12 cellular contexts compared by ENCODE assay signal in the genomic region with DNA sequence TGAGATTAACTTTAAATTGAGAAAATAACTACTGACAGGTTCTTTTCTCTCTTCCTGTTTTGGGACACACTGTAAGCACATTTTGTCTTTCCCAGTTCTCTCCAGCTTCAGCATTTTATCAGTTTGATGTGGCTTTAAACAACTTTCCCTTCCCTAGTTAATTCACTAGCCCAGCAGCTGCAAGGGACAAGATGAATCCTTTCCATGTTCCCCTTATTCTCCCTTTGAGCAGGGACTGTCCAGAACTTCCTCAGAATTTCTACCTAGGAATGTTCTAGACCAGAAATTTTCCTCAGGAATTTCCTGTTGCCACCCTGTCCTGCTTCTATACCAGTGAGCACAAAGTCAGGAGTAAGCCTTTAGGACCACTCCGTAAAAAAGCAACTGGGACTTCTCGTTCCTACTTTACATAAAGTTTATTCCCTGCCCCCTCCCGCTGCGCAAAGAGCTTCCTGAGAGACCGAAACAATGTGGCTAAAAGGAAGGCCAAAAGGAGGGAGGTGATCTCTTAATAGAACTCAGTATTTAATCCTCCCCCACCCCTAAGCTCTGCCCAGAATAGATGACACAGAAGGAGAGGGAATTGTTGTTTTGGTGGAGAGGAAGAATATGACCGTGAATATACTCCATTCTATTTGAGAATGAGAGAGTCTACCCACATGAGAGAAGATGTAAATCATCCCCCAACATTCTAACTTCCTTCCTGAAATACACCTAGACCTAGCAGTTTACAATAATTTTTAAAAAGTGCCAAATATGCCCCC.
DNase-seq lines count a peak whose midpoint lies in the region; ATAC-seq, FAIRE-seq and TF ChIP-seq lines count a peak whose summit lies in the region.
"Had no signal": no experiment of that assay in that cellular context is flagged by ENCODE, and none has a peak within 500 bp of the region (broad histone marks: within the 10 kb centered on the region; RNA-seq: fewer than 3 reads in every experiment).

No MANE protein-coding gene starts in this region.

- H3K4ac ChIP-seq in H9 (ENCODE audit: low read depth, low read length), result no peak overlapping the region

- peak overlapping the region; percentile 15 to 88 (median 27); a peak in 5 of 7 replicates for H3K27ac Mint-ChIP-seq in H9
- peak overlapping the region in 3 of 5 experiments; percentile 40 to 77 (median 70) for H3K27ac Mint-ChIP-seq in brain
- H3K27ac Mint-ChIP-seq: CD14-positive monocyte; natural killer cell treated with Interleukin-12 subunit alpha and Interleukin-12 subunit beta and Interleukin-15 and Interleukin-18, amount 100 ng/mL, for 72 hours had no signal

- H3K23me2 ChIP-seq in H9 (ENCODE audit: insufficient read length, low read depth, low read length, poor library complexity, severe bottlenecking), result no peaks in the 10 kb centered on the region

- no peaks in the 10 kb centered on the region for H3K79me2 ChIP-seq in H9 (ENCODE audit: insufficient read depth, low read length)

- TF ChIP-seq CTCF in A549 (IDR thresholded peaks at IDR 0.05), result no peak
- TF ChIP-seq CTCF in H9 (conservative IDR thresholded peaks at IDR 0.05), result no peak
- TF ChIP-seq CTCF in brain (conservative IDR thresholded peaks at IDR 0.05), result no peak

- H3K9me3 ChIP-seq in A549, result peaks cover 11% of the 10 kb centered on the region
- no peaks in the 10 kb centered on the region for H3K9me3 ChIP-seq in H9 (ENCODE audit: control insufficient read depth, low read depth, low read length)

- H3K23ac ChIP-seq in H9 (ENCODE audit: insufficient read length, low read depth, low read length), result no peak overlapping the region

- H3K4me3 Mint-ChIP-seq in H9 (peak overlapping the region in 1 of 2 experiments; percentile 50; a peak in 1 of 5 replicates), brain (peak overlapping the region in 3 of 5 experiments; percentile 9 to 25 (median 12))
- H3K4me3 Mint-ChIP-seq: CD14-positive monocyte; natural killer cell treated with Interleukin-12 subunit alpha and Interleukin-12 subunit beta and Interleukin-15 and Interleukin-18, amount 100 ng/mL, for 72 hours had no signal

- H3K27ac ChIP-seq in A549, result peak overlapping the region; percentile 73 to 83
- H3K27ac ChIP-seq in H9 (ENCODE audit: insufficient read length, low read depth, low read length), result no peak overlapping the region

- no peaks in the 10 kb centered on the region for H3K79me1 ChIP-seq in H9 (ENCODE audit: insufficient read depth, low read depth, low read length, poor library complexity, severe bottlenecking)

- H3K27me3 Mint-ChIP-seq in H9 (ENCODE audit: low read depth), result no peaks in the 10 kb centered on the region
- H3K27me3 Mint-ChIP-seq in brain, result peaks cover 6% of the 10 kb centered on the region
- H3K27me3 Mint-ChIP-seq: natural killer cell treated with Interleukin-12 subunit alpha and Interleukin-12 subunit beta and Interleukin-15 and Interleukin-18, amount 100 ng/mL, for 72 hours had no signal

- H3T11ph ChIP-seq in H9 (ENCODE audit: low read length), result no peak overlapping the region

- H3K56ac ChIP-seq in H9 (ENCODE audit: insufficient read length, low read depth, low read length), result no peak overlapping the region

- H2AFZ ChIP-seq in H9 (ENCODE audit: low read length), result peak overlapping the region; percentile 66

- POLR2A ChIA-PET in A549 (lab: Yijun Ruan, JAX), result interaction anchor here (1.4 kb wide), 1 partner anchor 59 kb away, joined by 5 read pairs; no protein-coding TSS in a partner anchor

- H3K9me3 Mint-ChIP-seq in H9 (peaks cover 0 to 4% of the 10 kb centered on the region in 2 experiments; a peak in 2 of 5 replicates), brain (peaks cover 7 to 18% (median 12%) of the 10 kb centered on the region in 5 experiments)

- no peak overlapping the region for H2BK15ac ChIP-seq in H9 (ENCODE audit: low read depth, low read length)

- DNase-seq in A549 (ENCODE audit: low read depth in 1 of 2, low spot score in 1 of 2) (no peak), H9 (peak; percentile 47), medulla oblongata (ENCODE audit: extremely low spot score) (peak; percentile 42), occipital lobe (lab: John Stamatoyannopoulos, UW) (no peak), activated gamma-delta T cell treated with Interleukin-2 at 50 U/mL for 16 hours (no peak)
- DNase-seq: cortex of kidney, Karpas-422 had no signal

- no peak for TF ChIP-seq RAD21 in A549 (conservative IDR thresholded peaks at IDR 0.05 in 1 of 2, IDR thresholded peaks at IDR 0.05 in 1 of 2)

- ATAC-seq in A549 (peak; percentile 20 to 26; a peak in 2 of 6 replicates), GM18909 (IDR thresholded peaks at IDR 0.05; ENCODE audit: poor library complexity, unreplicated experiment) (no peak), HG02763 (IDR thresholded peaks at IDR 0.05; ENCODE audit: unreplicated experiment) (no peak)

- no peak for TF ChIP-seq POLR2A in A549 (IDR thresholded peaks at IDR 0.05; ENCODE audit: low read length)

- CTCF ChIA-PET in A549 (lab: Yijun Ruan, JAX), result interaction anchor here (1.3 to 1.7 kb wide), 4 partner anchors 8 to 58 kb away, joined by 3 to 9 read pairs (median 4); no protein-coding TSS in a partner anchor

- FAIRE-seq in A549 (lab: Jason Lieb, UNC), result no peak

- no peak overlapping the region for H2AK5ac ChIP-seq in H9 (ENCODE audit: insufficient read length, low read length)

- H3K27me3 ChIP-seq in H9 (ENCODE audit: insufficient read depth, low read length), result no peaks in the 10 kb centered on the region

- no peak overlapping the region for H2BK5ac ChIP-seq in H9 (ENCODE audit: insufficient read length, low read length)

- H3K36me3 Mint-ChIP-seq in H9 (ENCODE audit: insufficient read depth in 1 of 3, low read depth in 3 of 3) (peaks cover 0 to 15% (median 0%) of the 10 kb centered on the region in 3 experiments; a peak in 1 of 7 replicates), brain (peaks cover 24% of the 10 kb centered on the region)
- H3K36me3 Mint-ChIP-seq: CD14-positive monocyte; natural killer cell treated with Interleukin-12 subunit alpha and Interleukin-12 subunit beta and Interleukin-15 and Interleukin-18, amount 100 ng/mL, for 72 hours had no signal

- no peak overlapping the region for H2BK20ac ChIP-seq in H9 (ENCODE audit: low read depth, low read length, poor library complexity, severe bottlenecking)

- 62% methylated on average over 6 of the region's 6 CpGs for WGBS in A549 (ENCODE audit: missing lambda C conversion rate)
- no CpG with 5 or more reads among the region's 6 CpGs for WGBS in H9 (ENCODE audit: extremely low coverage, insufficient read length, low lambda C conversion rate)

- no peak overlapping the region for H3K14ac ChIP-seq in H9 (ENCODE audit: insufficient read depth, low read length)

- H4K5ac ChIP-seq in H9 (ENCODE audit: insufficient read length, low read depth, low read length), result no peak overlapping the region

- H4K91ac ChIP-seq in H9 (ENCODE audit: insufficient read length, low read depth, low read length), result no peak overlapping the region

- H3K4me1 ChIP-seq in A549 (peaks cover 34% of the 10 kb centered on the region), H9 (ENCODE audit: insufficient read depth, low read length) (0 out of 2 replicates have a peak, but pooled peaks cover 2% of the 10 kb centered on the region)

- H3K9ac ChIP-seq in H9 (ENCODE audit: extremely low read depth, insufficient read length, low read length), result no peak overlapping the region

- H4K20me1 ChIP-seq in H9 (ENCODE audit: control insufficient read depth, insufficient read depth, insufficient read length), result no peaks in the 10 kb centered on the region

- no peak overlapping the region for H3K4me3 ChIP-seq in A549

- H3K18ac ChIP-seq in H9 (ENCODE audit: insufficient read length, low read depth, low read length), result no peak overlapping the region

- H3K4me2 ChIP-seq in A549, result peak overlapping the region; percentile 51
- no peak overlapping the region for H3K4me2 ChIP-seq in H9 (ENCODE audit: insufficient read depth, insufficient read length, low read length)

- no peak overlapping the region for H2BK120ac ChIP-seq in H9 (ENCODE audit: low read depth, low read length, poor library complexity, severe bottlenecking)

- H4K8ac ChIP-seq in H9 (replicated peaks; ENCODE audit: insufficient read length, low read depth, low read length), result no peak overlapping the region

- no peak for TF ChIP-seq EP300 in A549 (IDR thresholded peaks at IDR 0.05)

- H3K4me1 Mint-ChIP-seq in H9 (peaks cover 27 to 29% of the 10 kb centered on the region in 2 experiments), brain (peaks cover 19% of the 10 kb centered on the region)

- H2BK12ac ChIP-seq in H9 (ENCODE audit: insufficient read length, low read depth, low read length), result no peak overlapping the region

TF ChIP-seq in A549, 52 proteins besides CTCF, POLR2A, EP300 and RAD21 (continues in another document):
- TF ChIP-seq MAFK (IDR thresholded peaks at IDR 0.05; ENCODE audit: partially characterized antibody) (no peak), ZC3H11A (IDR thresholded peaks at IDR 0.05) (no peak), NR3C1 (IDR thresholded peaks at IDR 0.05) (no peak), CEBPB (IDR thresholded peaks at IDR 0.05) (no peak), RARB (CRISPR knock-in tag; IDR thresholded peaks at IDR 0.05) (no peak), HOXB5 (CRISPR knock-in tag; IDR thresholded peaks at IDR 0.05) (no peak)
- TF ChIP-seq, protein P1, sequence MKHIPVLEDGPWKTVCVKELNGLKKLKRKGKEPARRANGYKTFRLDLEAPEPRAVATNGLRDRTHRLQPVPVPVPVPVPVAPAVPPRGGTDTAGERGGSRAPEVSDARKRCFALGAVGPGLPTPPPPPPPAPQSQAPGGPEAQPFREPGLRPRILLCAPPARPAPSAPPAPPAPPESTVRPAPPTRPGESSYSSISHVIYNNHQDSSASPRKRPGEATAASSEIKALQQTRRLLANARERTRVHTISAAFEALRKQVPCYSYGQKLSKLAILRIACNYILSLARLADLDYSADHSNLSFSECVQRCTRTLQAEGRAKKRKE (CRISPR knock-in tag; IDR thresholded peaks at IDR 0.05; ENCODE audit: low read depth), result no peak

Comparison
In these comparisons a context has a peak if more than half of its experiments do, and no peak if none do; other contexts are left out.
1. ATAC-seq: peak in A549 (2 of 2); none in GM18909 (single experiment) and HG02763 (single experiment).
2. DNase-seq: peak in H9 (single experiment) and medulla oblongata (single experiment); none in A549 (0 of 2), occipital lobe (single experiment) and activated gamma-delta T cell treated with Interleukin-2 at 50 U/mL for 16 hours (single experiment).